In genomic region chr5:1542755-1543154, GRCh38 we compare ENCODE assay signal across 11 cellular contexts. TPM values are rescaled to one million over a fixed set of nuclear protein-coding genes. Genes with fewer than 3 reads are reported as not detected.
DNase-seq lines count a peak whose midpoint lies in the region; ATAC-seq and TF ChIP-seq lines count a peak whose summit lies in the region.
"Had no signal": no experiment of that assay in that cellular context is flagged by ENCODE, and none has a peak within 500 bp of the region (broad histone marks: within the 10 kb centered on the region; RNA-seq: fewer than 3 reads in every experiment).

No MANE protein-coding gene starts in this region.

- H3K4me3 Mint-ChIP-seq in neural progenitor cell: no peak overlapping the region
- no peak overlapping the region for H3K4me3 Mint-ChIP-seq in activated T-cell treated with anti-CD3 and anti-CD28 coated beads, Interleukin-2, amount 50 U/mL, for 72 hours
- H3K4me3 Mint-ChIP-seq in H9: no peak overlapping the region

- no peak overlapping the region for H3K4me3 ChIP-seq in fibroblast of lung (replicated peaks in 1 of 4; ENCODE audit: control extremely low read depth in 1 of 4, insufficient read depth in 1 of 4, low read depth in 3 of 4, low read length in 4 of 4)
- no peak overlapping the region for H3K4me3 ChIP-seq in neural progenitor cell
- no peak overlapping the region for H3K4me3 ChIP-seq in HAP-1

- H3K23ac ChIP-seq in H9 (ENCODE audit: insufficient read length, low read depth, low read length): no peak overlapping the region

- H3K14ac ChIP-seq in H9 (ENCODE audit: insufficient read depth, low read length): no peak overlapping the region

- H3K9me3 ChIP-seq in fibroblast of lung (ENCODE audit: control insufficient read depth, insufficient read depth, low read depth, low read length) (no peaks in the 10 kb centered on the region), neural progenitor cell (ENCODE audit: low read depth) (no peaks in the 10 kb centered on the region), H9 (ENCODE audit: control insufficient read depth, low read depth, low read length) (no peaks in the 10 kb centered on the region), HAP-1 (no peaks in the 10 kb centered on the region)

- H2BK120ac ChIP-seq in H9 (ENCODE audit: low read depth, low read length, poor library complexity, severe bottlenecking): no peak overlapping the region

- H3K9me3 Mint-ChIP-seq in neural progenitor cell (peaks cover 7% of the 10 kb centered on the region), H9 (peaks cover 0 to 2% of the 10 kb centered on the region in 2 experiments; a peak in 2 of 5 replicates)
- H3K9me3 Mint-ChIP-seq in activated T-cell treated with anti-CD3 and anti-CD28 coated beads, Interleukin-2, amount 50 U/mL, for 72 hours: no peaks in the 10 kb centered on the region

- peak overlapping the region; percentile 17 for H2AFZ ChIP-seq in fibroblast of lung (ENCODE audit: low read length)
- no peak overlapping the region for H2AFZ ChIP-seq in neural progenitor cell (replicated peaks)
- no peak overlapping the region for H2AFZ ChIP-seq in H9 (ENCODE audit: low read length)

- H4K20me1 ChIP-seq in fibroblast of lung (ENCODE audit: control insufficient read depth, extremely low read depth, insufficient read depth, low read length) (no peaks in the 10 kb centered on the region), neural progenitor cell (ENCODE audit: low read depth) (no peaks in the 10 kb centered on the region), H9 (ENCODE audit: control insufficient read depth, insufficient read depth, insufficient read length) (no peaks in the 10 kb centered on the region)

- no peaks in the 10 kb centered on the region for H3K36me3 ChIP-seq in fibroblast of lung (ENCODE audit: control insufficient read depth, insufficient read depth, low read length)
- no peaks in the 10 kb centered on the region for H3K36me3 ChIP-seq in neural progenitor cell
- no peaks in the 10 kb centered on the region for H3K36me3 ChIP-seq in HAP-1 (replicated peaks)

- H3K4me2 ChIP-seq in fibroblast of lung (ENCODE audit: extremely low read depth, insufficient read depth, low read length) (no peak overlapping the region), neural progenitor cell (no peak overlapping the region), H9 (ENCODE audit: insufficient read depth, insufficient read length, low read length) (no peak overlapping the region)

- H3K4me1 Mint-ChIP-seq in neural progenitor cell: peaks cover 3% of the 10 kb centered on the region
- H3K4me1 Mint-ChIP-seq in activated T-cell treated with anti-CD3 and anti-CD28 coated beads, Interleukin-2, amount 50 U/mL, for 72 hours (ENCODE audit: low read depth): no peaks in the 10 kb centered on the region
- no peaks in the 10 kb centered on the region for H3K4me1 Mint-ChIP-seq in H9

- H3K56ac ChIP-seq in H9 (ENCODE audit: insufficient read length, low read depth, low read length): no peak overlapping the region

- no peak for TF ChIP-seq CTCF in fibroblast of lung (conservative IDR thresholded peaks at IDR 0.05 in 1 of 2, IDR thresholded peaks at IDR 0.05 in 1 of 2; ENCODE audit: low read depth in 1 of 2, low read length in 2 of 2)
- no peak for TF ChIP-seq CTCF in neural progenitor cell (IDR thresholded peaks at IDR 0.05)
- TF ChIP-seq CTCF in H9 (conservative IDR thresholded peaks at IDR 0.05): no peak

- no peak overlapping the region for H2BK5ac ChIP-seq in H9 (ENCODE audit: insufficient read length, low read length)

- WGBS in H9 (ENCODE audit: extremely low coverage, insufficient read length, low lambda C conversion rate): no CpG with 5 or more reads among the region's 3 CpGs

- DNase-seq in D341Med (ENCODE audit: low spot score) (peak; percentile 12), NOMO-1 (lab: John Stamatoyannopoulos, UW; ENCODE audit: unreplicated experiment in 2 of 2) (peak; percentile 61 to 62), fibroblast of lung (ENCODE audit: low read depth in 2 of 2) (peak; percentile 60 to 78), neural progenitor cell (ENCODE audit: low spot score) (no peak), H9 (no peak), HAP-1 (ENCODE audit: low spot score in 2 of 2) (no peak)
- no peak for DNase-seq in activated T-cell treated with anti-CD3 and anti-CD28 coated beads, Interleukin-2, amount 50 U/mL, for 72 hours
- no peak for DNase-seq in activated CD4-positive, alpha-beta T cell treated with anti-CD3 and anti-CD28 coated beads, Interleukin-2, amount 50 U/mL, for 48 hours
- DNase-seq: activated CD4-positive, CD25-positive, alpha-beta regulatory T cell; NCI-H526 treated with DMSO at 0.1 percent for 48 hours had no signal

- H2AK5ac ChIP-seq in H9 (ENCODE audit: insufficient read length, low read length): no peak overlapping the region

- H3K4me1 ChIP-seq in fibroblast of lung (ENCODE audit: control insufficient read depth, extremely low read depth, insufficient read depth, low read length): peaks cover 2% of the 10 kb centered on the region
- no peaks in the 10 kb centered on the region for H3K4me1 ChIP-seq in neural progenitor cell
- no peaks in the 10 kb centered on the region for H3K4me1 ChIP-seq in H9 (ENCODE audit: insufficient read depth, low read length)
- H3K4me1 ChIP-seq in HAP-1: no peaks in the 10 kb centered on the region

- in situ Hi-C loops in HAP-1 (cut with MboI; ENCODE audit: low sequenced_read_pairs): no loop called here

- no peak overlapping the region for H2BK15ac ChIP-seq in H9 (ENCODE audit: low read depth, low read length)

- H3K27ac Mint-ChIP-seq in neural progenitor cell: peak overlapping the region; percentile 21
- no peak overlapping the region for H3K27ac Mint-ChIP-seq in activated T-cell treated with anti-CD3 and anti-CD28 coated beads, Interleukin-2, amount 50 U/mL, for 72 hours
- no peak overlapping the region for H3K27ac Mint-ChIP-seq in H9

- no peak for ATAC-seq in activated T-cell treated with anti-CD3 and anti-CD28 coated beads, Interleukin-2, amount 50 U/mL, for 72 hours (replicated peaks in 1 of 2)

- H3T11ph ChIP-seq in H9 (ENCODE audit: low read length): no peak overlapping the region

- no peaks in the 10 kb centered on the region for H3K23me2 ChIP-seq in H9 (ENCODE audit: insufficient read length, low read depth, low read length, poor library complexity, severe bottlenecking)

- H3K4ac ChIP-seq in H9 (ENCODE audit: low read depth, low read length): no peak overlapping the region

- H4K5ac ChIP-seq in H9 (ENCODE audit: insufficient read length, low read depth, low read length): no peak overlapping the region

- H2BK12ac ChIP-seq in H9 (ENCODE audit: insufficient read length, low read depth, low read length): no peak overlapping the region

- H4K91ac ChIP-seq in H9 (ENCODE audit: insufficient read length, low read depth, low read length): no peak overlapping the region

- H3F3A ChIP-seq in neural progenitor cell (ENCODE audit: low read depth): no peaks in the 10 kb centered on the region

- no peak overlapping the region for H3K9ac ChIP-seq in fibroblast of lung (ENCODE audit: insufficient read depth, low read length)
- H3K9ac ChIP-seq in neural progenitor cell: no peak overlapping the region
- no peak overlapping the region for H3K9ac ChIP-seq in H9 (ENCODE audit: extremely low read depth, insufficient read length, low read length)

- H3K79me1 ChIP-seq in H9 (ENCODE audit: insufficient read depth, low read depth, low read length, poor library complexity, severe bottlenecking): no peaks in the 10 kb centered on the region

- H3K27ac ChIP-seq in fibroblast of lung (ENCODE audit: insufficient read depth, low read length) (no peak overlapping the region), neural progenitor cell (no peak overlapping the region), H9 (ENCODE audit: insufficient read length, low read depth, low read length) (no peak overlapping the region)

- no peaks in the 10 kb centered on the region for H3K36me3 Mint-ChIP-seq in neural progenitor cell
- no peaks in the 10 kb centered on the region for H3K36me3 Mint-ChIP-seq in activated T-cell treated with anti-CD3 and anti-CD28 coated beads, Interleukin-2, amount 50 U/mL, for 72 hours (ENCODE audit: insufficient read depth in 2 of 2)
- H3K36me3 Mint-ChIP-seq in H9 (ENCODE audit: insufficient read depth in 1 of 3, low read depth in 3 of 3): no peaks in the 10 kb centered on the region
- H3K36me3 Mint-ChIP-seq: brain had no signal

- no peak overlapping the region for H2BK20ac ChIP-seq in H9 (ENCODE audit: low read depth, low read length, poor library complexity, severe bottlenecking)

- no peak overlapping the region for H4K8ac ChIP-seq in H9 (replicated peaks; ENCODE audit: insufficient read length, low read depth, low read length)

- H3K27me3 ChIP-seq in fibroblast of lung (ENCODE audit: control insufficient read depth, insufficient read depth, low read length) (no peaks in the 10 kb centered on the region), neural progenitor cell (no peaks in the 10 kb centered on the region), H9 (ENCODE audit: insufficient read depth, low read length) (no peaks in the 10 kb centered on the region), HAP-1 (ENCODE audit: low read depth) (no peaks in the 10 kb centered on the region)

- H3K27me3 Mint-ChIP-seq in neural progenitor cell (ENCODE audit: insufficient read depth, low read depth) (peaks cover 16% of the 10 kb centered on the region), H9 (ENCODE audit: low read depth) (peaks cover 14% of the 10 kb centered on the region)
- no peaks in the 10 kb centered on the region for H3K27me3 Mint-ChIP-seq in activated T-cell treated with anti-CD3 and anti-CD28 coated beads, Interleukin-2, amount 50 U/mL, for 72 hours (ENCODE audit: low read depth)

- H3K79me2 ChIP-seq in fibroblast of lung (ENCODE audit: control insufficient read depth, insufficient read depth, low read length) (no peaks in the 10 kb centered on the region), neural progenitor cell (ENCODE audit: low read depth) (no peaks in the 10 kb centered on the region), H9 (ENCODE audit: insufficient read depth, low read length) (no peaks in the 10 kb centered on the region)

- H3K18ac ChIP-seq in H9 (ENCODE audit: insufficient read length, low read depth, low read length): no peak overlapping the region

RNA-seq across cellular contexts. Expression of gene LPCAT1, which starts 19.0 kb away (rescaled TPM):
- total RNA-seq in fibroblast of lung: 62.1 and 65.2 TPM in 2 replicates
- 50.8 and 90.7 TPM in 2 replicates for polyA plus RNA-seq in fibroblast of lung
- polyA plus RNA-seq in fibroblast of lung (2012): 31.1 and 50.1 TPM in 2 replicates
- 15.9 and 36.0 TPM in 2 replicates for polyA minus RNA-seq in fibroblast of lung (ENCODE audit: low replicate concordance)
- total RNA-seq in neural progenitor cell (ENCODE audit: low replicate concordance): 76.5 and 108 TPM in 2 replicates
- total RNA-seq in activated T-cell treated with anti-CD3 and anti-CD28 coated beads, Interleukin-2, amount 50 U/mL, for 72 hours: 10 to 100 TPM; 31.3 to 37.7 TPM
- 222 and 231 TPM in 2 replicates for total RNA-seq in H9 (2021)

Comparison
In these comparisons a context has a peak if more than half of its experiments do, and no peak if none do; other contexts are left out.
1. DNase-seq: peak in D341Med (single experiment), NOMO-1 (2 of 2) and fibroblast of lung (2 of 2); none in neural progenitor cell (single experiment), activated T-cell treated with anti-CD3 and anti-CD28 coated beads, Interleukin-2, amount 50 U/mL, for 72 hours (0 of 2), activated CD4-positive, alpha-beta T cell treated with anti-CD3 and anti-CD28 coated beads, Interleukin-2, amount 50 U/mL, for 48 hours (0 of 2), H9 (single experiment) and HAP-1 (0 of 2).